21 cellular contexts compared by ENCODE assay signal in the genomic region with DNA sequence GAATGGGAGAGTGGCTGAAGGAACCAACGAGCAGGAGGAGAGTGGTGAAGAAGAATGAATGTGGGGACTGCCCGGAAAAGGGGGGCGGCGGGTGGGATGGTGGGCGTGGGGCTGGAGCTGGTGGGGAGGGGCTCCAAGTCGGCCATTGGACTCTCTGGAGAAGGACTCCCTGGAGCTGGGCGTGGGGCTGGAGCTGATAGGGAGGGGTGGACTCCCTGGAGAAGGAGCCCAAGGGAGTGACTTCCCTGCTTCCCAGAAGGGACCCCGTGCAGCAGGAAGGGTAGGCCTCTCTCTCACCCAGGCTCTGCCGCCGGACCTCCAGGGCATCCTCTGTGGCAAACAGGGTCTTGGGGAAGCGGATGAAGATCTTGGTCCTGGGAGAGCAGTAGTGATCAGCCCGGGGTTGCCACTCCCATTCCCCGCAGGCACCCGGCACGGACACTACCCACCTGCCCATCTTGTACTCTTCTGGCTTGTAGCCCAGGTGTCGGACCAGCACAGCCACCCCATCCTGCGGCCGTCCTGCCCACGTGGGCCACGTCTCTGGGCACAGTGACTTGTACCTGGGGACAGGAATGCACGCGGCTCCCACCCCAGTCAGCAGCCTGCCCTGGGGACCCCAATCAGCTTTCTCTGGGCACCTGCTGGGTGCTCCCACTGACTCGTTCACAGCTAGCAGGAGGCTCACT.
"Had no signal": no experiment of that assay in that cellular context is flagged by ENCODE, and none has a peak within 500 bp of the region (broad histone marks: within the 10 kb centered on the region; RNA-seq: fewer than 3 reads in every experiment).

No MANE protein-coding gene starts in this region.

- H3K36me3 Mint-ChIP-seq: natural killer cell had no signal

- H3K9ac ChIP-seq: parathyroid adenoma had no signal

- H3K27me3 ChIP-seq: dorsolateral prefrontal cortex, right atrium auricular region, sigmoid colon, testis, tibial artery had no signal

- ATAC-seq: left lobe of liver; natural killer cell; stimulated activated effector memory CD8-positive, alpha-beta T cell treated with anti-CD3 and anti-CD28 coated beads, Interleukin-12 subunit alpha, Interleukin-12 subunit beta, amount 100 ng/mL, for 72 hours; stimulated activated naive CD8-positive, alpha-beta T cell treated with anti-CD3 and anti-CD28 coated beads, Interleukin-15, Interleukin-2, amounts not matched to agents 100 U/mL and 50 U/mL, for 24 hours had no signal

- H3K9me3 Mint-ChIP-seq: memory B cell; mesothelial cell of epicardium; natural killer cell; stimulated activated effector memory CD8-positive, alpha-beta T cell treated with anti-CD3 and anti-CD28 coated beads, Interleukin-12 subunit alpha, Interleukin-12 subunit beta, amount 100 ng/mL, for 72 hours; type B pancreatic cell had no signal

- H3K9me3 ChIP-seq: neutrophil, prostate gland, right atrium auricular region, sigmoid colon, testis, tibial artery had no signal

- H3K4me3 Mint-ChIP-seq: memory B cell; mesothelial cell of epicardium; natural killer cell; stimulated activated effector memory CD8-positive, alpha-beta T cell treated with anti-CD3 and anti-CD28 coated beads, Interleukin-12 subunit alpha, Interleukin-12 subunit beta, amount 100 ng/mL, for 72 hours; type B pancreatic cell had no signal

- H3K36me3 ChIP-seq: neutrophil had no signal

- H2AFZ ChIP-seq: parathyroid adenoma had no signal

- H3K4me1 Mint-ChIP-seq: mesothelial cell of epicardium, natural killer cell had no signal

- H3K27ac ChIP-seq: dorsolateral prefrontal cortex, neutrophil, parathyroid adenoma, prostate gland, right atrium auricular region, testis had no signal

- H3K4me3 ChIP-seq: dorsolateral prefrontal cortex, lung, prostate gland, right atrium auricular region, sigmoid colon, tibial artery had no signal

- DNase-seq: cerebellar nuclear complex; cortex of kidney; dorsolateral prefrontal cortex; effector CD4-positive, alpha-beta T cell; natural killer cell; sigmoid colon; stimulated activated CD4-positive, alpha-beta T cell treated with anti-CD3 and anti-CD28 coated beads, Interleukin-2, amount 100 ng/mL, for 24 hours; stimulated activated CD4-positive, alpha-beta T cell treated with anti-CD3 and anti-CD28 coated beads, Interleukin-4, amount 100 ng/mL, for 24 hours; stimulated activated naive CD8-positive, alpha-beta T cell treated with anti-CD3 and anti-CD28 coated beads, Interleukin-15, Interleukin-2, amounts not matched to agents 100 U/mL and 50 U/mL, for 24 hours; testis; tibial artery had no signal

- H3K27me3 Mint-ChIP-seq: memory B cell, type B pancreatic cell had no signal

- H3K27ac Mint-ChIP-seq: memory B cell; mesothelial cell of epicardium; natural killer cell; stimulated activated effector memory CD8-positive, alpha-beta T cell treated with anti-CD3 and anti-CD28 coated beads, Interleukin-12 subunit alpha, Interleukin-12 subunit beta, amount 100 ng/mL, for 72 hours; type B pancreatic cell had no signal

- H3K4me1 ChIP-seq: parathyroid adenoma, prostate gland, right atrium auricular region, sigmoid colon had no signal
